ENCODE assay signal across 15 cellular contexts in the genomic region with DNA sequence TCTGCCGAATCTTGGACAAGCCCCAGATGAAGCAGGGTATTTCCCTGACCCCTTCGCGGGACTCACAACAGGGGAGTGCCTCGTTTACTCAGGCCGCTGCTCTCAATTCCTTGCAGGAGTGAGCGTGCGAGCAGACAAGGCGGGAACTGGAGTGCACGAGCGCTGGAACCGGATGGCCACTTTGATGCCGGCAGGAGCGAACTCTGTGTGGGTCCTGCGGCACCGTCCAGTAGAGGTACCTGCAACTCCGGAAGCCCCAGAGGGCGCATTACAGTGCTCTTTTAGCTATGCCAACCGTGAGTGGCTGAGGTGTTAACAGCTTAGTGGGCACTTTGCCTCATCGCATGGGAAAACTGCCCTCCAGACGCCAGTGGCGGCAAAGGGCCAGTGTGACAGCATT.
DNase-seq lines count a peak whose midpoint lies in the region; ATAC-seq and TF ChIP-seq lines count a peak whose summit lies in the region.
"Had no signal": no experiment of that assay in that cellular context is flagged by ENCODE, and none has a peak within 500 bp of the region (broad histone marks: within the 10 kb centered on the region; RNA-seq: fewer than 3 reads in every experiment).

No MANE protein-coding gene starts in this region.

- H3K4me3 Mint-ChIP-seq in WTC11 = no peak overlapping the region
- H3K4me3 Mint-ChIP-seq: CD4-positive, alpha-beta memory T cell; H9; IgD-negative memory B cell had no signal

- no peak overlapping the region for H2AK5ac ChIP-seq in neuronal stem cell (ENCODE audit: low read depth, low read length)

- no peak overlapping the region for H3K4me2 ChIP-seq in neuronal stem cell (ENCODE audit: insufficient read depth, low read length, poor library complexity, severe bottlenecking)
- H3K4me2 ChIP-seq: A549 had no signal

- H3K9ac ChIP-seq in neuronal stem cell (ENCODE audit: low read depth, low read length, poor library complexity) = no peak overlapping the region
- H3K9ac ChIP-seq: GM23248 had no signal

- DNase-seq in GM06990 (ENCODE audit: extremely low read depth, insufficient read length) (peak; percentile 1), WTC11 (ENCODE audit: low spot score) (no peak), neuronal stem cell (ENCODE audit: low spot score) (no peak), DMS79 (lab: John Stamatoyannopoulos, UW) (no peak)
- DNase-seq in activated CD8-positive, alpha-beta memory T cell treated with anti-CD3 and anti-CD28 coated beads, Interleukin-2, amount 50 U/mL, for 4 hours = no peak
- DNase-seq in stimulated activated CD4-positive, alpha-beta T cell treated with anti-CD3 and anti-CD28 coated beads, Interleukin-15, amount 100 ng/mL, for 24 hours = no peak
- DNase-seq: BE2C; CD4-positive, alpha-beta memory T cell; DND-41; GM23248; H9 had no signal

- H4K8ac ChIP-seq in neuronal stem cell (ENCODE audit: low read depth, low read length) = no peak overlapping the region

- no peak overlapping the region for H2BK15ac ChIP-seq in neuronal stem cell (ENCODE audit: low read length)

- TF ChIP-seq CTCF in GM06990 (IDR thresholded peaks at IDR 0.05; ENCODE audit: insufficient read depth, low read length, poor library complexity, severe bottlenecking) = no peak
- TF ChIP-seq CTCF in WTC11 (IDR thresholded peaks at IDR 0.05) = no peak

- H3K14ac ChIP-seq in neuronal stem cell (ENCODE audit: low read length) = no peak overlapping the region

- H3K4me1 Mint-ChIP-seq in WTC11 = peaks cover 20% of the 10 kb centered on the region
- H3K4me1 Mint-ChIP-seq: CD4-positive, alpha-beta memory T cell had no signal

- no peaks in the 10 kb centered on the region for H3K9me3 Mint-ChIP-seq in WTC11
- H3K9me3 Mint-ChIP-seq: H9, IgD-negative memory B cell had no signal

- no peak overlapping the region for H3K27ac Mint-ChIP-seq in WTC11
- H3K27ac Mint-ChIP-seq: CD4-positive, alpha-beta memory T cell; IgD-negative memory B cell had no signal

- no peak overlapping the region for H2BK120ac ChIP-seq in neuronal stem cell (ENCODE audit: low read depth, low read length)

- no peak overlapping the region for H2BK5ac ChIP-seq in neuronal stem cell (ENCODE audit: low read length)

- no peaks in the 10 kb centered on the region; the same call in 1 of the 2 replicates for H3K27me3 ChIP-seq in GM06990 (replicated peaks; ENCODE audit: control insufficient read depth, insufficient read depth, low read length)
- no peaks in the 10 kb centered on the region for H3K27me3 ChIP-seq in neuronal stem cell (ENCODE audit: control insufficient read depth in 3 of 3, insufficient read depth in 3 of 3, low read depth in 1 of 3, low read length in 3 of 3)
- H3K27me3 ChIP-seq: BE2C had no signal

- H2BK12ac ChIP-seq in neuronal stem cell (ENCODE audit: low read length) = no peak overlapping the region

- H3K9me3 ChIP-seq in neuronal stem cell (replicated peaks in 1 of 2; ENCODE audit: control insufficient read depth in 2 of 2, insufficient read depth in 1 of 2, low read depth in 1 of 2, low read length in 2 of 2) = no peaks in the 10 kb centered on the region
- H3K9me3 ChIP-seq: A549, BE2C had no signal

- WGBS in neuronal stem cell (ENCODE audit: extremely low coverage in 2 of 2, insufficient read length in 2 of 2, insufficient replicate concordance in 1 of 2), 2 donors = no CpG with 5 or more reads among the region's 21 CpGs

- no peaks in the 10 kb centered on the region for H3K36me3 Mint-ChIP-seq in WTC11
- H3K36me3 Mint-ChIP-seq: CD4-positive, alpha-beta memory T cell had no signal

- no peaks in the 10 kb centered on the region for H3K79me1 ChIP-seq in neuronal stem cell (ENCODE audit: low read depth, low read length)

- no peak overlapping the region for H3K23ac ChIP-seq in neuronal stem cell (ENCODE audit: low read depth, low read length, poor library complexity)

- H3K36me3 ChIP-seq in GM06990 (ENCODE audit: control insufficient read depth, insufficient read depth, low read length) (no peaks in the 10 kb centered on the region), neuronal stem cell (replicated peaks in 1 of 2; ENCODE audit: control insufficient read depth in 2 of 2, insufficient read depth in 2 of 2, low read length in 2 of 2) (no peaks in the 10 kb centered on the region)
- H3K36me3 ChIP-seq: BE2C had no signal

- no peak overlapping the region for H3K4ac ChIP-seq in neuronal stem cell (ENCODE audit: low read length)

- no peaks in the 10 kb centered on the region; the same call in 1 of the 2 replicates for H3K27me3 Mint-ChIP-seq in WTC11 (ENCODE audit: low read depth)
- H3K27me3 Mint-ChIP-seq: CD4-positive, alpha-beta memory T cell; IgD-negative memory B cell had no signal

- CTCF ChIA-PET in WTC11 (lab: Charles Lee) = no interaction called here

- no peak overlapping the region for H3K4me3 ChIP-seq in GM06990 (replicated peaks; ENCODE audit: low read depth, low read length)
- no peak overlapping the region for H3K4me3 ChIP-seq in neuronal stem cell (ENCODE audit: low read length in 2 of 2)
- H3K4me3 ChIP-seq: A549, GM12878, GM23248 had no signal

- no peak for ATAC-seq in WTC11
- ATAC-seq: A549, GM12878 had no signal

- no peak overlapping the region for H4K91ac ChIP-seq in neuronal stem cell (ENCODE audit: low read depth, low read length, poor library complexity)

- POLR2A ChIA-PET in WTC11 (lab: Charles Lee) = no interaction called here

- no peak overlapping the region for H2AFZ ChIP-seq in neuronal stem cell (ENCODE audit: low read length)
- H2AFZ ChIP-seq: GM23248 had no signal

- no peak overlapping the region for H3K27ac ChIP-seq in neuronal stem cell (replicated peaks; ENCODE audit: low read length)
- H3K27ac ChIP-seq: A549, C4-2B, GM23248 had no signal

- H3K4me1 ChIP-seq in neuronal stem cell (ENCODE audit: control insufficient read depth in 2 of 2, insufficient read depth in 1 of 2, low read depth in 1 of 2, low read length in 2 of 2) = no peaks in the 10 kb centered on the region
- H3K4me1 ChIP-seq: A549, BE2C had no signal

- H3K18ac ChIP-seq in neuronal stem cell (ENCODE audit: low read length) = peak overlapping the region; percentile 33

TF ChIP-seq in WTC11, 78 proteins besides CTCF, POLR2A, EP300 and RAD21 (continues in another document):
- TF ChIP-seq, protein P1, sequence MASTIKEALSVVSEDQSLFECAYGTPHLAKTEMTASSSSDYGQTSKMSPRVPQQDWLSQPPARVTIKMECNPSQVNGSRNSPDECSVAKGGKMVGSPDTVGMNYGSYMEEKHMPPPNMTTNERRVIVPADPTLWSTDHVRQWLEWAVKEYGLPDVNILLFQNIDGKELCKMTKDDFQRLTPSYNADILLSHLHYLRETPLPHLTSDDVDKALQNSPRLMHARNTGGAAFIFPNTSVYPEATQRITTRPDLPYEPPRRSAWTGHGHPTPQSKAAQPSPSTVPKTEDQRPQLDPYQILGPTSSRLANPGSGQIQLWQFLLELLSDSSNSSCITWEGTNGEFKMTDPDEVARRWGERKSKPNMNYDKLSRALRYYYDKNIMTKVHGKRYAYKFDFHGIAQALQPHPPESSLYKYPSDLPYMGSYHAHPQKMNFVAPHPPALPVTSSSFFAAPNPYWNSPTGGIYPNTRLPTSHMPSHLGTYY (CRISPR knock-in tag; IDR thresholded peaks at IDR 0.05) = no peak
- no peak for TF ChIP-seq EMX1 (CRISPR knock-in tag; IDR thresholded peaks at IDR 0.05)
- no peak for TF ChIP-seq SOX15 (CRISPR knock-in tag; IDR thresholded peaks at IDR 0.05)
- no peak for TF ChIP-seq ZNF425 (CRISPR knock-in tag; conservative IDR thresholded peaks at IDR 0.05)
- peak; percentile 54; the same call in 1 of the 2 replicates for TF ChIP-seq PRDM15 (CRISPR knock-in tag; IDR thresholded peaks at IDR 0.05)
